Comparison of ENCODE assay signal across 10 cellular contexts in genomic region chr14:100285913-100286400, GRCh38. TPM values are rescaled to one million over a fixed set of nuclear protein-coding genes. Genes with fewer than 3 reads are reported as not detected.
DNase-seq lines count a peak whose midpoint lies in the region; ATAC-seq and TF ChIP-seq lines count a peak whose summit lies in the region.
"Had no signal": no experiment of that assay in that cellular context is flagged by ENCODE, and none has a peak within 500 bp of the region (broad histone marks: within the 10 kb centered on the region; RNA-seq: fewer than 3 reads in every experiment).

No MANE protein-coding gene starts in this region.

- CTCF ChIA-PET in CD4-positive, alpha-beta T cell (lab: Charles Lee) = interaction anchor here (0.7 to 2.4 kb wide), 21 partner anchors 9 to 207 kb away, joined by 3 to 9 read pairs (median 4); a partner anchor contains a TSS

- H2BK5ac ChIP-seq in neuronal stem cell (ENCODE audit: low read length) = peak overlapping the region; percentile 62

- H3K4me1 ChIP-seq in MM.1S (ENCODE audit: low read length) (no peaks in the 10 kb centered on the region), neuronal stem cell (ENCODE audit: control insufficient read depth in 2 of 2, insufficient read depth in 1 of 2, low read depth in 1 of 2, low read length in 2 of 2) (peaks cover 6 to 9% of the 10 kb centered on the region in 2 donors)

- H3K18ac ChIP-seq in neuronal stem cell (ENCODE audit: low read length) = no peak overlapping the region

- H3K4me2 ChIP-seq in MM.1S (ENCODE audit: low read depth, low read length) = peak overlapping the region; percentile 59; the same call in 1 of the 2 replicates
- H3K4me2 ChIP-seq in neuronal stem cell (ENCODE audit: insufficient read depth, low read length, poor library complexity, severe bottlenecking) = no peak overlapping the region

- no peak overlapping the region for H2BK120ac ChIP-seq in neuronal stem cell (ENCODE audit: low read depth, low read length)

- peak overlapping the region; percentile 33 for H3K27ac Mint-ChIP-seq in CD4-positive, alpha-beta T cell
- peak overlapping the region in 1 of 2 donors; percentile 78 for H3K27ac Mint-ChIP-seq in effector memory CD8-positive, alpha-beta T cell

- WGBS in neuronal stem cell (ENCODE audit: extremely low coverage in 2 of 2, insufficient read length in 2 of 2, insufficient replicate concordance in 1 of 2), 2 donors = no CpG with 5 or more reads among the region's 13 CpGs

- H3F3A ChIP-seq in MM.1S (ENCODE audit: insufficient read depth, low read length) = no peaks in the 10 kb centered on the region

- H3K36me3 Mint-ChIP-seq in CD4-positive, alpha-beta T cell (ENCODE audit: low read depth) = no peaks in the 10 kb centered on the region
- peaks cover 25% of the 10 kb centered on the region for H3K36me3 Mint-ChIP-seq in effector memory CD8-positive, alpha-beta T cell (ENCODE audit: insufficient read depth)

- H3K27ac ChIP-seq in CD4-positive, alpha-beta T cell (ENCODE audit: low read depth, low read length) = no peak overlapping the region
- no peak overlapping the region for H3K27ac ChIP-seq in MM.1S (ENCODE audit: low read length)
- H3K27ac ChIP-seq in neuronal stem cell (replicated peaks; ENCODE audit: low read length) = no peak overlapping the region

- POLR2A ChIA-PET in CD4-positive, alpha-beta T cell (lab: Charles Lee) = interaction anchor here (1.0 to 1.5 kb wide), 4 partner anchors 8 to 93 kb away, joined by 3 to 4 read pairs (median 3); no protein-coding TSS in a partner anchor

- no peaks in the 10 kb centered on the region for H3K9me3 Mint-ChIP-seq in CD4-positive, alpha-beta T cell
- H3K9me3 Mint-ChIP-seq in effector memory CD8-positive, alpha-beta T cell = no peaks in the 10 kb centered on the region

- H3K14ac ChIP-seq in neuronal stem cell (ENCODE audit: low read length) = no peak overlapping the region

- no peak overlapping the region for H2BK12ac ChIP-seq in neuronal stem cell (ENCODE audit: low read length)

- no peak overlapping the region for H2BK15ac ChIP-seq in neuronal stem cell (ENCODE audit: low read length)

- intact Hi-C loops in CD4-positive, alpha-beta T cell (cut with DNase I, micrococcal nuclease) = loop anchor here (1.0 to 5.0 kb wide), 7 partner anchors 43 to 359 kb away; partner anchors contain the start of gene WDR25 (in 2 of the 2)

- H3K79me1 ChIP-seq in neuronal stem cell (ENCODE audit: low read depth, low read length) = peaks cover 12% of the 10 kb centered on the region

- no peaks in the 10 kb centered on the region for H4K20me1 ChIP-seq in MM.1S (ENCODE audit: insufficient read depth, low read length)

- H3K4me3 ChIP-seq in MM.1S (ENCODE audit: low read length) = peak overlapping the region; percentile 66
- H3K4me3 ChIP-seq in neuronal stem cell (ENCODE audit: low read length in 2 of 2) = no peak overlapping the region

- no peaks in the 10 kb centered on the region for H3K9me3 ChIP-seq in CD4-positive, alpha-beta T cell (ENCODE audit: control insufficient read depth, low read length)
- no peaks in the 10 kb centered on the region for H3K9me3 ChIP-seq in MM.1S (replicated peaks; ENCODE audit: insufficient read depth, low read length)
- peaks cover 0 to 1% of the 10 kb centered on the region in 2 donors for H3K9me3 ChIP-seq in neuronal stem cell (replicated peaks in 1 of 2; ENCODE audit: control insufficient read depth in 2 of 2, insufficient read depth in 1 of 2, low read depth in 1 of 2, low read length in 2 of 2)

- H3K9me2 ChIP-seq in MM.1S (replicated peaks; ENCODE audit: insufficient read depth, low read length) = no peaks in the 10 kb centered on the region

- H3K79me2 ChIP-seq in MM.1S (ENCODE audit: low read length) = peaks cover 5% of the 10 kb centered on the region; the same call in 1 of the 2 replicates

- H3K9ac ChIP-seq in MM.1S (ENCODE audit: low read length) (peak overlapping the region; percentile 78; the same call in 1 of the 2 replicates), neuronal stem cell (ENCODE audit: low read depth, low read length, poor library complexity) (no peak overlapping the region)

- H4K8ac ChIP-seq in neuronal stem cell (ENCODE audit: low read depth, low read length) = no peak overlapping the region

- H3K36me3 ChIP-seq in MM.1S (replicated peaks; ENCODE audit: insufficient read depth, low read length) (no peaks in the 10 kb centered on the region), neuronal stem cell (replicated peaks in 1 of 2; ENCODE audit: control insufficient read depth in 2 of 2, insufficient read depth in 2 of 2, low read length in 2 of 2) (peaks cover 21 to 42% of the 10 kb centered on the region in 2 donors)

- H3K23ac ChIP-seq in neuronal stem cell (ENCODE audit: low read depth, low read length, poor library complexity) = no peak overlapping the region

- no peaks in the 10 kb centered on the region for H3K27me3 ChIP-seq in CD4-positive, alpha-beta T cell (ENCODE audit: control insufficient read depth, insufficient read depth, low read length)
- H3K27me3 ChIP-seq in MM.1S (replicated peaks; ENCODE audit: insufficient read depth, low read length) (no peaks in the 10 kb centered on the region), neuronal stem cell (ENCODE audit: control insufficient read depth in 3 of 3, insufficient read depth in 3 of 3, low read depth in 1 of 3, low read length in 3 of 3) (no peaks in the 10 kb centered on the region)

- peak overlapping the region; percentile 79 for H3K4me3 Mint-ChIP-seq in CD4-positive, alpha-beta T cell
- peak overlapping the region; percentile 85 to 87 for H3K4me3 Mint-ChIP-seq in effector memory CD8-positive, alpha-beta T cell

- ATAC-seq in CD4-positive, alpha-beta T cell (ENCODE audit: poor library complexity) = no peak
- ATAC-seq in effector memory CD8-positive, alpha-beta T cell (replicated peaks) = no peak
- ATAC-seq in HG02981 (IDR thresholded peaks at IDR 0.05; ENCODE audit: unreplicated experiment) (no peak), GM18868 (IDR thresholded peaks at IDR 0.05; ENCODE audit: unreplicated experiment) (no peak)

- H3K4ac ChIP-seq in neuronal stem cell (ENCODE audit: low read length) = no peak overlapping the region

- H2AFZ ChIP-seq in MM.1S (ENCODE audit: low read length) (no peak overlapping the region), neuronal stem cell (ENCODE audit: low read length) (no peak overlapping the region)

- no peaks in the 10 kb centered on the region for H3K27me3 Mint-ChIP-seq in CD4-positive, alpha-beta T cell
- no peaks in the 10 kb centered on the region for H3K27me3 Mint-ChIP-seq in effector memory CD8-positive, alpha-beta T cell

- H4K91ac ChIP-seq in neuronal stem cell (ENCODE audit: low read depth, low read length, poor library complexity) = no peak overlapping the region

- TF ChIP-seq CTCF in CD4-positive, alpha-beta T cell (IDR thresholded peaks at IDR 0.05) = peak; percentile 36
- no peak for TF ChIP-seq CTCF in MM.1S (IDR thresholded peaks at IDR 0.05; ENCODE audit: low read length)

- H2AK5ac ChIP-seq in neuronal stem cell (ENCODE audit: low read depth, low read length) = peak overlapping the region; percentile 53

- DNase-seq in CD4-positive, alpha-beta T cell = no peak
- DNase-seq in MM.1S (no peak), neuronal stem cell (ENCODE audit: low spot score) (no peak), NCI-H146 treated with DMSO at 0.1 percent for 48 hours (lab: John Stamatoyannopoulos, UW; ENCODE audit: unreplicated experiment) (no peak), NCI-H2029 (lab: John Stamatoyannopoulos, UW) (no peak)
- DNase-seq in effector memory CD8-positive, alpha-beta T cell = no peak

- H3K4me1 Mint-ChIP-seq in CD4-positive, alpha-beta T cell (ENCODE audit: low read depth) = no peaks in the 10 kb centered on the region
- H3K4me1 Mint-ChIP-seq in effector memory CD8-positive, alpha-beta T cell (ENCODE audit: low read depth in 2 of 2) = peaks cover 4 to 5% of the 10 kb centered on the region in 2 donors

RNA-seq across cellular contexts. Expression of gene SLC25A29, which starts 20.3 kb away (rescaled TPM):
- 1 to 10 TPM; 2.5 TPM for total RNA-seq in CD4-positive, alpha-beta T cell
- polyA plus RNA-seq in neuronal stem cell (2013, experiment 1 of 2) = 113 TPM
- polyA plus RNA-seq in neuronal stem cell (2013, experiment 2 of 2) = 111 TPM

RNA-seq across cellular contexts. Expression of gene SLC25A47, which starts 37.2 kb away (rescaled TPM):
- total RNA-seq in CD4-positive, alpha-beta T cell = not detected
- 0.03 TPM for polyA plus RNA-seq in neuronal stem cell (2013, experiment 1 of 2)
- not detected for polyA plus RNA-seq in neuronal stem cell (2013, experiment 2 of 2)
- total RNA-seq: glomerular endothelial cell, subcutaneous adipose tissue had no signal

RNA-seq across cellular contexts. Expression of gene YY1, which starts 47.0 kb away (rescaled TPM):
- total RNA-seq in CD4-positive, alpha-beta T cell = 10 to 100 TPM; 68.9 to 70.4 TPM
- polyA plus RNA-seq in neuronal stem cell (2013, experiment 1 of 2) = 115 TPM
- 129 TPM for polyA plus RNA-seq in neuronal stem cell (2013, experiment 2 of 2)
